Comparison of ENCODE assay signal across 8 cellular contexts in genomic region chr11:102592634-102593581, GRCh38. TPM values are rescaled to one million over a fixed set of nuclear protein-coding genes. Genes with fewer than 3 reads are reported as not detected.
DNase-seq lines count a peak whose midpoint lies in the region; TF ChIP-seq lines count a peak whose summit lies in the region.

No MANE protein-coding gene starts in this region.

- no peaks in the 10 kb centered on the region for H3K36me3 ChIP-seq in HAP-1 (replicated peaks)
- no peaks in the 10 kb centered on the region for H3K36me3 ChIP-seq in kidney epithelial cell (ENCODE audit: control insufficient read depth, insufficient read depth, low read length)

- no peaks in the 10 kb centered on the region for H3K4me1 ChIP-seq in HAP-1

- no peaks in the 10 kb centered on the region for H3K27me3 ChIP-seq in HAP-1 (ENCODE audit: low read depth)
- no peaks in the 10 kb centered on the region for H3K27me3 ChIP-seq in kidney epithelial cell (ENCODE audit: control insufficient read depth, insufficient read depth, low read length)

- H3K4me3 ChIP-seq in HAP-1, result no peak overlapping the region
- no peak overlapping the region for H3K4me3 ChIP-seq in kidney epithelial cell (ENCODE audit: low read depth, low read length)

- TF ChIP-seq CTCF in kidney epithelial cell (IDR thresholded peaks at IDR 0.05; ENCODE audit: insufficient read depth, low read length, poor library complexity, severe bottlenecking), result peak; percentile 25

- no peaks in the 10 kb centered on the region for H3K9me3 ChIP-seq in HAP-1

- DNase-seq in Caki2 (ENCODE audit: low read depth), result peak; percentile 50
- DNase-seq in HAP-1 (ENCODE audit: low spot score in 2 of 2), result peak; percentile 32 to 58
- DNase-seq in SK-N-DZ (ENCODE audit: low spot score), result peak; percentile 1
- no peak for DNase-seq in kidney epithelial cell (ENCODE audit: low read depth)
- no peak for DNase-seq in UCSD-AML1 (lab: John Stamatoyannopoulos, UW; ENCODE audit: unreplicated experiment)
- DNase-seq in effector CD8-positive, alpha-beta T cell (lab: John Stamatoyannopoulos, UW), result no peak
- no peak for DNase-seq in midbrain (lab: John Stamatoyannopoulos, UW)
- no peak for DNase-seq in NOMO-1 treated with DMSO at 0.1 percent for 48 hours (lab: John Stamatoyannopoulos, UW; ENCODE audit: unreplicated experiment)

- in situ Hi-C loops in Caki2 (cut with HindIII; ENCODE audit: low pct_unique_long_range_greater_than_20kb, low sequenced_read_pairs) (no loop called here), HAP-1 (cut with MboI; ENCODE audit: low sequenced_read_pairs) (no loop called here)

RNA-seq across cellular contexts. Expression of gene MMP20, which starts 32.2 kb away (rescaled TPM):
- not detected in 2 replicates for total RNA-seq in Caki2 (2014; rRNA removed; shearing (Covaris generic); ENCODE audit: low replicate concordance)
- not detected in 2 replicates for polyA plus RNA-seq in SK-N-DZ (2014; cell fraction: cytosol; rRNA removed)
- not detected in 2 replicates for polyA plus RNA-seq in SK-N-DZ (2014; cell fraction: nucleus; rRNA removed)
- total RNA-seq in kidney epithelial cell, result not detected in 2 replicates

Comparison
In these comparisons a context has a peak if more than half of its experiments do, and no peak if none do; other contexts are left out.
1. DNase-seq: peak in Caki2 (single experiment), HAP-1 (2 of 2) and SK-N-DZ (single experiment); none in kidney epithelial cell (single experiment), UCSD-AML1 (single experiment), effector CD8-positive, alpha-beta T cell (single experiment), midbrain (single experiment) and NOMO-1 treated with DMSO at 0.1 percent for 48 hours (single experiment).